Comparison of ENCODE assay signal across 8 cellular contexts in the genomic region with DNA sequence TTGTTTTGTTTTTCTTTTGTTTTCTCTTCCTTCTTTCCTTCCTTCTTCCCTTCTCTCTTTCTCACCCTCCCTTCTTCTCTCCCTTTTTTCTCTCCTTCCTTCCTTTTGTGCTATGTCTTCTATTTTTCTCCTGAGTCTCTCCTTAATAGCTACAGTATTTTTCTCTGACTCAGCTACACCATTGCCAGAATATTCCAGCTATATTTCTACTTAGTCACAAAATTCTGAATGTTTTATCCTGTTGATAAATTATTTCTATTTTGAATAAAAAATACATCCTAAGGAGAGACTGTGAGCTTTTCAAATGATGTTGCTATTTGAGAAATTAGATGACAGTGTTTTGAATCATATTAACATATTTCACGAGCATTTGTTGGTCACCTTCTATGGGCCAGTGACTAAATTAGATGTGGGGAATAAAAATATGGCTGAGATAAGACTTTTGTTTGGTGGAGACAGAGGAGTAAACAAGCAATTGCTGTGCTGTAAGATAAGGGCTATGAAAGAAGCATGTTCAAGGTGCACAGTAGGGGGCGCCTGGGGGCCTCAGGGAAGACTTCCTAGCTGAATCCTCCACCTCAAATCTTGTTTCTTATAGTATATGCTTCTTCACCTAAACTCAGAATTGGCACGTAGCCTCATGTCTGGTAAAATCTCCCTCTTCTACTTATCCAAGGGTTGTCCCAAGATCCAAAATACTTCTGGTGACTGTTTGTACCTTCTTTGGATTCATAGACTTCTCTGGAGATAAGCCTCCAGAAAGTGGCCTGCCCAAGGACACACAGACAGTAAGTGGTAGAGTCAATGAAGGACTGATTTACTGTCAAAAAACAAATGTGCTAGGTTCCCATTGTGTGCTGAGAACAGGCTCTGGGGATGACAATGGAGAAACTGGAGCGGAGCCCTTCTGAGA.
A peak's percentile ranks its signal among the peaks of the same experiment; 100 is the strongest.
DNase-seq lines count a peak whose midpoint lies in the region; ATAC-seq, FAIRE-seq and TF ChIP-seq lines count a peak whose summit lies in the region.

No MANE protein-coding gene starts in this region.

- no peak for DNase-seq in CD14-positive monocyte (ENCODE audit: low spot score)
- DNase-seq in HCT116 (ENCODE audit: low read depth, low spot score): peak; percentile 55
- peak; percentile 46 for DNase-seq in bronchial epithelial cell (ENCODE audit: low read depth)
- peak; percentile 51 for DNase-seq in myocyte (ENCODE audit: low read depth)

- ATAC-seq in HCT116: peak; percentile 77
- ATAC-seq in GM21367 (IDR thresholded peaks at IDR 0.05; ENCODE audit: unreplicated experiment): no peak
- ATAC-seq in HG03280 (IDR thresholded peaks at IDR 0.05; ENCODE audit: unreplicated experiment): no peak
- no peak for ATAC-seq in GM21360 (IDR thresholded peaks at IDR 0.05; ENCODE audit: unreplicated experiment)

- TF ChIP-seq POLR2A in HCT116 (IDR thresholded peaks at IDR 0.05; ENCODE audit: borderline replicate concordance, extremely low read depth, insufficient read depth, insufficient read length): no peak

- H3K9me3 Mint-ChIP-seq in CD14-positive monocyte: peaks cover 0 to 2% (median 0%) of the 10 kb centered on the region in 7 donors

- H3K9me2 ChIP-seq in HCT116 (ENCODE audit: insufficient read depth): no peaks in the 10 kb centered on the region
- no peaks in the 10 kb centered on the region for H3K9me2 ChIP-seq in SU-DHL-6 (replicated peaks; ENCODE audit: insufficient read depth, low read length)

- no peaks in the 10 kb centered on the region for H4K20me1 ChIP-seq in HCT116 (ENCODE audit: insufficient read depth)
- no peaks in the 10 kb centered on the region for H4K20me1 ChIP-seq in SU-DHL-6 (ENCODE audit: low read depth, low read length)

- no peaks in the 10 kb centered on the region for H3K36me3 Mint-ChIP-seq in CD14-positive monocyte

- H3K27me3 ChIP-seq in HCT116 (ENCODE audit: insufficient read depth, low read length): no peaks in the 10 kb centered on the region
- no peaks in the 10 kb centered on the region for H3K27me3 ChIP-seq in SU-DHL-6 (ENCODE audit: low read length)
- no peaks in the 10 kb centered on the region for H3K27me3 ChIP-seq in bronchial epithelial cell (ENCODE audit: control insufficient read depth, insufficient read depth, low read length)

- intact Hi-C loops in CD14-positive monocyte (cut with micrococcal nuclease): no loop called here
- intact Hi-C loops in HCT116 (cut with micrococcal nuclease): loop anchor here (2.0 kb wide), 1 partner anchor 558 kb away; no protein-coding TSS in a partner anchor

- TF ChIP-seq CTCF in CD14-positive monocyte (IDR thresholded peaks at IDR 0.05) (peak; percentile 50), HCT116 (IDR thresholded peaks at IDR 0.05 in 2 of 3, conservative IDR thresholded peaks at IDR 0.05 in 1 of 3; ENCODE audit: borderline replicate concordance in 1 of 3, insufficient read depth in 1 of 3, low read depth in 2 of 3, low read length in 2 of 3) (peak; percentile 42 to 79 (median 77); a peak in 5 of 6 replicates), SU-DHL-6 (IDR thresholded peaks at IDR 0.05; ENCODE audit: insufficient read depth, low read length, poor library complexity, severe bottlenecking) (peak; percentile 57), bronchial epithelial cell (IDR thresholded peaks at IDR 0.05; ENCODE audit: insufficient read depth, low read length, severe bottlenecking) (peak; percentile 80)

- peaks cover 17% of the 10 kb centered on the region for H3K4me1 Mint-ChIP-seq in CD14-positive monocyte

- H3K4me3 Mint-ChIP-seq in CD14-positive monocyte: no peak overlapping the region

- no peak for FAIRE-seq in bronchial epithelial cell (lab: Jason Lieb, UNC)

- RAD21 ChIA-PET in HCT116 (lab: Charles Lee; ENCODE audit: low non-redundant PET in 1 of 2, low total read pairs in 2 of 2, uncharacterized antibody in 2 of 2, unreplicated experiment in 2 of 2): interaction anchor here in 1 of 2 experiments (0.6 kb wide), 1 partner anchor 67 kb away, joined by 3 read pairs; no protein-coding TSS in a partner anchor

- no TSS peak for BruUV-seq in HCT116 (replicated peaks; lab: Mats Ljungman, UMichigan)

- CTCF ChIA-PET in HCT116 (lab: Charles Lee): interaction anchor here (0.6 to 2.6 kb wide), 10 partner anchors 7 to 625 kb away, joined by 3 to 12 read pairs (median 4); no protein-coding TSS in a partner anchor

- H2AFZ ChIP-seq in HCT116 (ENCODE audit: low read depth, low read length, poor library complexity, severe bottlenecking) (peak overlapping the region; percentile 40), SU-DHL-6 (ENCODE audit: low read depth, low read length, severe bottlenecking) (no peak overlapping the region)

- H3K79me2 ChIP-seq in HCT116 (ENCODE audit: insufficient read depth, low read length) (no peaks in the 10 kb centered on the region), SU-DHL-6 (ENCODE audit: insufficient read depth, low read length) (no peaks in the 10 kb centered on the region)

- H3F3A ChIP-seq in SU-DHL-6 (ENCODE audit: insufficient read depth): no peaks in the 10 kb centered on the region

- H3K27ac ChIP-seq in HCT116 (ENCODE audit: low read depth, low read length) (no peak overlapping the region), SU-DHL-6 (ENCODE audit: low read depth, low read length) (no peak overlapping the region)

- H3K9ac ChIP-seq in HCT116 (ENCODE audit: low read length) (no peak overlapping the region), SU-DHL-6 (ENCODE audit: low read length) (no peak overlapping the region)

- H3K4me2 ChIP-seq in HCT116 (ENCODE audit: low read length) (no peak overlapping the region), SU-DHL-6 (ENCODE audit: low read depth, low read length, poor library complexity, severe bottlenecking) (no peak overlapping the region)

- H3K27ac Mint-ChIP-seq in CD14-positive monocyte: no peak overlapping the region

- peaks cover 7 to 15% (median 10%) of the 10 kb centered on the region in 3 donors for H3K27me3 Mint-ChIP-seq in CD14-positive monocyte (ENCODE audit: low read depth in 3 of 3)

- no peaks in the 10 kb centered on the region for H3K36me3 ChIP-seq in HCT116 (ENCODE audit: control insufficient read depth in 1 of 2, insufficient read depth in 2 of 2, low read length in 2 of 2)
- no peaks in the 10 kb centered on the region for H3K36me3 ChIP-seq in SU-DHL-6 (ENCODE audit: low read length)
- no peaks in the 10 kb centered on the region for H3K36me3 ChIP-seq in bronchial epithelial cell (ENCODE audit: control insufficient read depth, insufficient read depth, low read length)

- no peak overlapping the region for H3K4me3 ChIP-seq in HCT116 (replicated peaks in 1 of 2; ENCODE audit: low read depth in 1 of 2, low read length in 2 of 2)
- H3K4me3 ChIP-seq in SU-DHL-6 (ENCODE audit: insufficient read depth, low read length, poor library complexity, severe bottlenecking): no peak overlapping the region
- no peak overlapping the region for H3K4me3 ChIP-seq in bronchial epithelial cell (ENCODE audit: low read depth, low read length)

- peak; percentile 54 for TF ChIP-seq RAD21 in HCT116 (IDR thresholded peaks at IDR 0.05; ENCODE audit: low read depth)

- H3K9me3 ChIP-seq in HCT116 (ENCODE audit: control insufficient read depth in 1 of 2, insufficient read depth in 1 of 2, low read depth in 1 of 2, low read length in 2 of 2) (no peaks in the 10 kb centered on the region), SU-DHL-6 (ENCODE audit: insufficient read depth, low read length) (no peaks in the 10 kb centered on the region)

- peaks cover 20 to 22% of the 10 kb centered on the region in 2 experiments for H3K4me1 ChIP-seq in HCT116 (ENCODE audit: control insufficient read depth in 1 of 2, insufficient read depth in 2 of 2, low read length in 2 of 2)

- POLR2A ChIA-PET in HCT116 (lab: Charles Lee): no interaction called here

TF ChIP-seq in HCT116, 20 proteins besides CTCF, POLR2A, EP300 and RAD21:
- TF ChIP-seq POLR2AphosphoS5 (IDR thresholded peaks at IDR 0.05; ENCODE audit: low read depth, low read length) (no peak), FOSL1 (IDR thresholded peaks at IDR 0.05; ENCODE audit: low read depth) (no peak), CEBPB (IDR thresholded peaks at IDR 0.05; ENCODE audit: low read depth) (no peak), EZH2phosphoT487 (IDR thresholded peaks at IDR 0.05; ENCODE audit: borderline replicate concordance) (no peak)
- TF ChIP-seq, protein P1, sequence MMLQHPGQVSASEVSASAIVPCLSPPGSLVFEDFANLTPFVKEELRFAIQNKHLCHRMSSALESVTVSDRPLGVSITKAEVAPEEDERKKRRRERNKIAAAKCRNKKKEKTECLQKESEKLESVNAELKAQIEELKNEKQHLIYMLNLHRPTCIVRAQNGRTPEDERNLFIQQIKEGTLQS (IDR thresholded peaks at IDR 0.05): no peak
TF ChIP-seq in HCT116: peak in this region for 0.
